27 cellular contexts compared by ENCODE assay signal in the genomic region with DNA sequence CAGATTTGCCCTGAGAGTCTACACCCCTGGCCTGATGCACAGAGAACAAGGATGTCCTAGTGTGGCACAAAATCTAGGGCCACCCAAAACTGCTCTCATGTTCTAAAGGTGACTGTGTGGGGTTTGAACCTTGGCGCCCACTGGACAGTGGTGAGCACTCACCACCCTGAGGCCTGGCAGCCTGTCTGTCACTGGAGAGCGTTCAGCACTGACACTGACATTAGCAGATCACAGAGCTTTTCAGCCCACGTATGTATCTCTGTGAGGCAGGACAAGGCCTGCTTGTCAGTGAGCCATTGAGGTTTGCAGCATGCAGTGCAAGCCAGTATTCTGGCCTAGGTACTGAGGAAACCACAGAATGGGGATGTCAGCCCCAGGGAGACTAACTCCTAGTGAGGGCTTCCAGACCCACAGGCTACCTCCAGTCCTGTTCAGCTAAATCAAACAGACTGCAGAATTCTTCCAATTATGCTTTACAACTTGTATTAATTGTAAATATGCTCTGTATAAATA.
"Had no signal": no experiment of that assay in that cellular context is flagged by ENCODE, and none has a peak within 500 bp of the region (broad histone marks: within the 10 kb centered on the region; RNA-seq: fewer than 3 reads in every experiment).

No MANE protein-coding gene starts in this region.

- H3K27me3 ChIP-seq: brain microvascular endothelial cell, SJCRH30 had no signal

- H3K27ac ChIP-seq: brain microvascular endothelial cell, SJCRH30 had no signal

- ATAC-seq: activated CD8-positive, alpha-beta memory T cell treated with anti-CD3 and anti-CD28 coated beads, Interleukin-2, amount 10 ng/mL, durations not matched to agents 7 days and 5 days; activated CD8-positive, alpha-beta T cell treated with anti-CD3 and anti-CD28 coated beads, Interleukin-2, amount 10 ng/mL, durations not matched to agents 7 days and 5 days; activated T-cell treated with anti-CD3 and anti-CD28 coated beads, Interleukin-2, amount 50 U/mL, for 4 hours; activated T-helper 17 cell treated with anti-CD3 and anti-CD28 coated beads, Interleukin-2, amount 50 U/mL, for 72 hours; Panc1; T-helper 17 cell; WTC11 had no signal

- H3K4me3 ChIP-seq: SJCRH30 had no signal

- H3K36me3 ChIP-seq: brain microvascular endothelial cell, SJCRH30 had no signal

- H3K9me3 ChIP-seq: SJCRH30 had no signal

- DNase-seq: activated CD4-positive, alpha-beta T cell treated with anti-CD3 and anti-CD28 coated beads for 48 hours; activated CD4-positive, alpha-beta T cell treated with anti-CD3 and anti-CD28 coated beads, Interleukin-2, amount 50 U/mL, for 4 hours; activated CD4-positive, CD25-positive, alpha-beta regulatory T cell treated with anti-CD3 and anti-CD28 coated beads, Interleukin-2, amount 50 U/mL, for 72 hours; activated CD8-positive, alpha-beta memory T cell treated with anti-CD3 and anti-CD28 coated beads, Interleukin-2, amount 10 ng/mL, durations not matched to agents 7 days and 5 days; activated CD8-positive, alpha-beta T cell treated with anti-CD3 and anti-CD28 coated beads, Interleukin-2, amount 10 ng/mL, durations not matched to agents 7 days and 5 days; activated gamma-delta T cell; activated naive CD4-positive, alpha-beta T cell treated with anti-CD3 and anti-CD28 coated beads, Interleukin-2, amount 10 ng/mL, durations not matched to agents 7 days and 5 days; activated naive CD8-positive, alpha-beta T cell treated with anti-CD3 and anti-CD28 coated beads for 36 hours; activated T-cell treated with anti-CD3 and anti-CD28 coated beads, Interleukin-2, amount 50 U/mL, for 4 hours; brain microvascular endothelial cell; cerebellar nuclear complex; MM.1S; NCI-H1092; NCI-H1417; NCI-H1930; NCI-H510A treated with DMSO at 0.1 percent for 48 hours; NCI-H69; NK-92 treated with Interleukin-12 subunit alpha and Interleukin-12 subunit beta, amount 100 ng/mL, for 24 hours; OCI-M1; Right ventricle myocardium superior; RPMI8226; SJCRH30; T-helper 17 cell; T-helper 9 cell had no signal
